1 cellular context compared by ENCODE assay signal in the genomic region with DNA sequence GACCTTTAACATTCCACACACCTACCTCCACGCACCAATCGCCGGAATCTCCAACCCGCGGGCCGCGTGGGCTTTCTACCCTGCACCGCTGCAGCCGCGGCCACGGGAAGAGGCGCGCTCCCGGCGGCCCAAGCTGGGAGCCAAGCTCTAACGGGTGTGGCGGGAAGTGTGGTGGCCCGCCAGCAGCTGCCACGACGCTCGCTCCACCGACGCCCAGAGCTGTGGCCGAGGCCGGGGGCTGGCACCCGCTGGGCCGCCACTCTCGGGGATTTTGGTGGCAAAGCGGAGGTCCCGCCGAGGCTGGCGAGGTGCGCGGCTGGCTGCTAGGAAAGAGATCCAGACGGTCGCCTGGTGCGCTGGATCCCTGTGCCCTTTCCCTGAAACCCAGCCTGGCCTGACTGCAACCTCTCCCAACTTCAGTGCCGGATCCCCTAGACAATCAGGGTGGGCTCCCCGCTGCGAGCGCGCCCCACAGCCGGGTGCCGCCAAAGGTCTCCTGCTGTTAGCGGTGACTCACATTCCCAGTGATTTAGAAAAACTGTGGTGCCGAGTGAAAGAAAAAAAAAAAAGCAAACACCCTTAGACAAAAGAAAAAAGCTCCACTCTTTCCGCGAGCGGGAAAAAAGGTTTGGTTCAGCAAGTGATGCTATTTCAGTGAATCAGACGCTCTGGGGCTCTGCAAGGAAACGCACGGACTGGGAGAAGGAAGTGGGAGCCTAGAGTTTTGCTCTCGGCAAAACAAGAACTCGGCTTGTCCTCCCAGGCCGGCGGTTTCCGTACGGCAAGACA.
A peak's percentile ranks its signal among the peaks of the same experiment; 100 is the strongest.
TF ChIP-seq lines count a peak whose summit lies in the region.

No MANE protein-coding gene starts in this region.

TF ChIP-seq in HepG2, 621 proteins besides CTCF, POLR2A, EP300 and RAD21 (continued from another document):
- TF ChIP-seq, protein P1, sequence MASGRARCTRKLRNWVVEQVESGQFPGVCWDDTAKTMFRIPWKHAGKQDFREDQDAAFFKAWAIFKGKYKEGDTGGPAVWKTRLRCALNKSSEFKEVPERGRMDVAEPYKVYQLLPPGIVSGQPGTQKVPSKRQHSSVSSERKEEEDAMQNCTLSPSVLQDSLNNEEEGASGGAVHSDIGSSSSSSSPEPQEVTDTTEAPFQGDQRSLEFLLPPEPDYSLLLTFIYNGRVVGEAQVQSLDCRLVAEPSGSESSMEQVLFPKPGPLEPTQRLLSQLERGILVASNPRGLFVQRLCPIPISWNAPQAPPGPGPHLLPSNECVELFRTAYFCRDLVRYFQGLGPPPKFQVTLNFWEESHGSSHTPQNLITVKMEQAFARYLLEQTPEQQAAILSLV (CRISPR knock-in tag; IDR thresholded peaks at IDR 0.05; ENCODE audit: borderline replicate concordance): no peak
- TF ChIP-seq SRY (CRISPR knock-in tag; IDR thresholded peaks at IDR 0.05): no peak
- TF ChIP-seq RAD51 (IDR thresholded peaks at IDR 0.05; ENCODE audit: borderline replicate concordance): no peak
- TF ChIP-seq ZBTB38 (CRISPR knock-in tag; IDR thresholded peaks at IDR 0.05): 0 out of 2 replicates have a peak, but pooled peaks have one; percentile 50
- TF ChIP-seq ZNF343 (CRISPR knock-in tag; IDR thresholded peaks at IDR 0.05): no peak
- TF ChIP-seq ZNF816 (CRISPR knock-in tag; IDR thresholded peaks at IDR 0.05; ENCODE audit: borderline replicate concordance): no peak
- TF ChIP-seq, protein P2, sequence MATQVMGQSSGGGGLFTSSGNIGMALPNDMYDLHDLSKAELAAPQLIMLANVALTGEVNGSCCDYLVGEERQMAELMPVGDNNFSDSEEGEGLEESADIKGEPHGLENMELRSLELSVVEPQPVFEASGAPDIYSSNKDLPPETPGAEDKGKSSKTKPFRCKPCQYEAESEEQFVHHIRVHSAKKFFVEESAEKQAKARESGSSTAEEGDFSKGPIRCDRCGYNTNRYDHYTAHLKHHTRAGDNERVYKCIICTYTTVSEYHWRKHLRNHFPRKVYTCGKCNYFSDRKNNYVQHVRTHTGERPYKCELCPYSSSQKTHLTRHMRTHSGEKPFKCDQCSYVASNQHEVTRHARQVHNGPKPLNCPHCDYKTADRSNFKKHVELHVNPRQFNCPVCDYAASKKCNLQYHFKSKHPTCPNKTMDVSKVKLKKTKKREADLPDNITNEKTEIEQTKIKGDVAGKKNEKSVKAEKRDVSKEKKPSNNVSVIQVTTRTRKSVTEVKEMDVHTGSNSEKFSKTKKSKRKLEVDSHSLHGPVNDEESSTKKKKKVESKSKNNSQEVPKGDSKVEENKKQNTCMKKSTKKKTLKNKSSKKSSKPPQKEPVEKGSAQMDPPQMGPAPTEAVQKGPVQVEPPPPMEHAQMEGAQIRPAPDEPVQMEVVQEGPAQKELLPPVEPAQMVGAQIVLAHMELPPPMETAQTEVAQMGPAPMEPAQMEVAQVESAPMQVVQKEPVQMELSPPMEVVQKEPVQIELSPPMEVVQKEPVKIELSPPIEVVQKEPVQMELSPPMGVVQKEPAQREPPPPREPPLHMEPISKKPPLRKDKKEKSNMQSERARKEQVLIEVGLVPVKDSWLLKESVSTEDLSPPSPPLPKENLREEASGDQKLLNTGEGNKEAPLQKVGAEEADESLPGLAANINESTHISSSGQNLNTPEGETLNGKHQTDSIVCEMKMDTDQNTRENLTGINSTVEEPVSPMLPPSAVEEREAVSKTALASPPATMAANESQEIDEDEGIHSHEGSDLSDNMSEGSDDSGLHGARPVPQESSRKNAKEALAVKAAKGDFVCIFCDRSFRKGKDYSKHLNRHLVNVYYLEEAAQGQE (IDR thresholded peaks at IDR 0.05; ENCODE audit: borderline replicate concordance in 1 of 2, low read depth in 1 of 2, low read length in 2 of 2): no peak
- TF ChIP-seq ZBTB33 (CRISPR knock-in tag; IDR thresholded peaks at IDR 0.05): peak; percentile 68
- peak; percentile 38 for TF ChIP-seq PRPF4 (IDR thresholded peaks at IDR 0.05; ENCODE audit: low read depth, low read length, poor library complexity, severe bottlenecking)
- no peak for TF ChIP-seq PHF8 (CRISPR knock-in tag; IDR thresholded peaks at IDR 0.05)
- 0 out of 2 replicates have a peak, but pooled peaks have one; percentile 43 for TF ChIP-seq ZNF253 (CRISPR knock-in tag; IDR thresholded peaks at IDR 0.05; ENCODE audit: borderline replicate concordance)
- TF ChIP-seq E2F2 (CRISPR knock-in tag; IDR thresholded peaks at IDR 0.05; ENCODE audit: borderline replicate concordance): no peak
- TF ChIP-seq ZNF709 (CRISPR knock-in tag; IDR thresholded peaks at IDR 0.05): 0 out of 2 replicates have a peak, but pooled peaks have one; percentile 18
- TF ChIP-seq, protein P3, sequence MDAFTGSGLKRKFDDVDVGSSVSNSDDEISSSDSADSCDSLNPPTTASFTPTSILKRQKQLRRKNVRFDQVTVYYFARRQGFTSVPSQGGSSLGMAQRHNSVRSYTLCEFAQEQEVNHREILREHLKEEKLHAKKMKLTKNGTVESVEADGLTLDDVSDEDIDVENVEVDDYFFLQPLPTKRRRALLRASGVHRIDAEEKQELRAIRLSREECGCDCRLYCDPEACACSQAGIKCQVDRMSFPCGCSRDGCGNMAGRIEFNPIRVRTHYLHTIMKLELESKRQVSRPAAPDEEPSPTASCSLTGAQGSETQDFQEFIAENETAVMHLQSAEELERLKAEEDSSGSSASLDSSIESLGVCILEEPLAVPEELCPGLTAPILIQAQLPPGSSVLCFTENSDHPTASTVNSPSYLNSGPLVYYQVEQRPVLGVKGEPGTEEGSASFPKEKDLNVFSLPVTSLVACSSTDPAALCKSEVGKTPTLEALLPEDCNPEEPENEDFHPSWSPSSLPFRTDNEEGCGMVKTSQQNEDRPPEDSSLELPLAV (CRISPR knock-in tag; conservative IDR thresholded peaks at IDR 0.05; ENCODE audit: low read depth): no peak
- no peak for TF ChIP-seq MTERF4 (CRISPR knock-in tag; IDR thresholded peaks at IDR 0.05)
- TF ChIP-seq ZNF451 (CRISPR knock-in tag; IDR thresholded peaks at IDR 0.05): no peak
- TF ChIP-seq ZFP37 (CRISPR knock-in tag; IDR thresholded peaks at IDR 0.05; ENCODE audit: borderline replicate concordance): no peak
- no peak for TF ChIP-seq ZNF580 (CRISPR knock-in tag; IDR thresholded peaks at IDR 0.05; ENCODE audit: borderline replicate concordance, low read depth)
- no peak for TF ChIP-seq CHD2 (IDR thresholded peaks at IDR 0.05; ENCODE audit: low read depth, low read length)
- no peak for TF ChIP-seq ZKSCAN5 (CRISPR knock-in tag; IDR thresholded peaks at IDR 0.05)
- TF ChIP-seq SMAD9 (CRISPR knock-in tag; IDR thresholded peaks at IDR 0.05): no peak
- TF ChIP-seq, protein P4, sequence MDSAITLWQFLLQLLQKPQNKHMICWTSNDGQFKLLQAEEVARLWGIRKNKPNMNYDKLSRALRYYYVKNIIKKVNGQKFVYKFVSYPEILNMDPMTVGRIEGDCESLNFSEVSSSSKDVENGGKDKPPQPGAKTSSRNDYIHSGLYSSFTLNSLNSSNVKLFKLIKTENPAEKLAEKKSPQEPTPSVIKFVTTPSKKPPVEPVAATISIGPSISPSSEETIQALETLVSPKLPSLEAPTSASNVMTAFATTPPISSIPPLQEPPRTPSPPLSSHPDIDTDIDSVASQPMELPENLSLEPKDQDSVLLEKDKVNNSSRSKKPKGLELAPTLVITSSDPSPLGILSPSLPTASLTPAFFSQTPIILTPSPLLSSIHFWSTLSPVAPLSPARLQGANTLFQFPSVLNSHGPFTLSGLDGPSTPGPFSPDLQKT (CRISPR knock-in tag; IDR thresholded peaks at IDR 0.05; ENCODE audit: borderline replicate concordance): no peak
- TF ChIP-seq ZBTB25 (CRISPR knock-in tag; IDR thresholded peaks at IDR 0.05): no peak
- TF ChIP-seq PHF20 (CRISPR knock-in tag; IDR thresholded peaks at IDR 0.05): no peak
- no peak for TF ChIP-seq SMC3 (IDR thresholded peaks at IDR 0.05; ENCODE audit: low read length)
- TF ChIP-seq TSC22D2 (CRISPR knock-in tag; IDR thresholded peaks at IDR 0.05; ENCODE audit: borderline replicate concordance): no peak
- TF ChIP-seq MBNL3 (CRISPR knock-in tag; conservative IDR thresholded peaks at IDR 0.05): no peak
- TF ChIP-seq TIGD3 (CRISPR knock-in tag; IDR thresholded peaks at IDR 0.05; ENCODE audit: borderline replicate concordance): no peak
